ENCODE assay signal across 13 cellular contexts in the genomic region with DNA sequence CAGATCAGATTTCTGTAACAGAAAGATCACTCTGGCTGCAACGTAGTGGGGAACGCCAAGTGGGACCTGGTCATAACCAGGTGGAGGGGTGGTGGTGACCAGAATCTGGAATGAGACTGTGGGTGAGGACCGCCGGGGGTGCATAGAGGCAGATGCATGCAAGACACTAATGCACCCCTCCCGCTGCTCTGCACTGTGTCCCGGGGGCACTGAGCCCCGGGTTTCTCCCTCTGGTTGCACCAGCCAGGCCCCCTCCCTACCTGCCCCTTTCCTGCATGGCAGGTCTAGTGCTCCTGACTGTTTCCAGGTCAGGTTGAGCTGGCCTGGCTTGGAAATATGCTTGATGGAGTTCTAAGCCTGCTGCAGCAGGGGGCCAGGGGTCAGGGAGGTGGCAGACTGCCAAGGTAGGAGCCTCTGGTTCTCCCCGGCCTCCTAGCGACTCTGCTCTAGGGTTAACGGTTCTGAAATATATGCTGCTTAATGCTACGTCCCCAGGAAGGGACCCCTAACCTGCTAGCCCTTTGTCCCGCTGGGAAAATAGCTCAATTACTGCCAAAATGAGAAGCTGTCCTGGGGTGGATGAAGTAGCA.
"Had no signal": no experiment of that assay in that cellular context is flagged by ENCODE, and none has a peak within 500 bp of the region (broad histone marks: within the 10 kb centered on the region; RNA-seq: fewer than 3 reads in every experiment).

No MANE protein-coding gene starts in this region.

- ATAC-seq: activated CD4-positive, CD25-positive, alpha-beta regulatory T cell treated with anti-CD3 and anti-CD28 coated beads, Interleukin-2, amount 50 U/mL, for 24 hours; natural killer cell treated with Interleukin-12 subunit alpha and Interleukin-12 subunit beta and Interleukin-15 and Interleukin-18, amount 100 ng/mL, for 72 hours; right cardiac atrium; stimulated activated naive CD8-positive, alpha-beta T cell treated with anti-CD3 and anti-CD28 coated beads, Interleukin-15, Interleukin-2, amounts not matched to agents 100 U/mL and 50 U/mL, for 24 hours had no signal

- H3K36me3 Mint-ChIP-seq: natural killer cell treated with Interleukin-12 subunit alpha and Interleukin-12 subunit beta and Interleukin-15 and Interleukin-18, amount 100 ng/mL, for 72 hours had no signal

- H3K9me3 ChIP-seq: suprapubic skin had no signal

- DNase-seq: activated CD4-positive, alpha-beta T cell treated with anti-CD3 and anti-CD28 coated beads, Interleukin-2, amount 50 U/mL, for 1 hour; activated naive CD4-positive, alpha-beta T cell treated with Interleukin-2 at 50 U/mL for 16 hours; anterior cingulate cortex; foreskin melanocyte; right cardiac atrium; stimulated activated CD4-positive, alpha-beta T cell treated with anti-CD3 and anti-CD28 coated beads, Interleukin-4, amount 100 ng/mL, for 24 hours; stimulated activated naive CD8-positive, alpha-beta T cell treated with anti-CD3 and anti-CD28 coated beads, Interleukin-15, Interleukin-2, amounts not matched to agents 100 U/mL and 50 U/mL, for 24 hours; T1000 had no signal

- H3K27ac Mint-ChIP-seq: natural killer cell treated with Interleukin-12 subunit alpha and Interleukin-12 subunit beta and Interleukin-15 and Interleukin-18, amount 100 ng/mL, for 72 hours; progenitor cell of endocrine pancreas; type B pancreatic cell had no signal

- H3K4me3 Mint-ChIP-seq: natural killer cell treated with Interleukin-12 subunit alpha and Interleukin-12 subunit beta and Interleukin-15 and Interleukin-18, amount 100 ng/mL, for 72 hours; type B pancreatic cell had no signal

- H3K9me3 Mint-ChIP-seq: natural killer cell treated with Interleukin-12 subunit alpha and Interleukin-12 subunit beta and Interleukin-15 and Interleukin-18, amount 100 ng/mL, for 72 hours; type B pancreatic cell had no signal

- H3K4me3 ChIP-seq: suprapubic skin had no signal

- H3K27me3 ChIP-seq: suprapubic skin had no signal

- H3K36me3 ChIP-seq: suprapubic skin had no signal
